Comparison of ENCODE assay signal across 1 cellular context in genomic region chrX:47572773-47573333, GRCh38.
TF ChIP-seq lines count a peak whose summit lies in the region.

No MANE protein-coding gene starts in this region.

TF ChIP-seq in SK-N-SH treated with all-trans-retinoic acid at 6 μM for 48 hours, 23 proteins besides CTCF, POLR2A, EP300 and RAD21 (continued from another document):
- TF ChIP-seq POU6F1 (CRISPR knock-in tag; IDR thresholded peaks at IDR 0.05; ENCODE audit: borderline replicate concordance, low read depth) (no peak), ZFP3 (CRISPR knock-in tag; IDR thresholded peaks at IDR 0.05) (no peak), SNAI2 (CRISPR knock-in tag; IDR thresholded peaks at IDR 0.05) (no peak), ISL1 (CRISPR knock-in tag; IDR thresholded peaks at IDR 0.05) (no peak), TOX (CRISPR knock-in tag; IDR thresholded peaks at IDR 0.05; ENCODE audit: borderline replicate concordance) (no peak), OSR1 (CRISPR knock-in tag; IDR thresholded peaks at IDR 0.05) (no peak)
- TF ChIP-seq, protein P1, sequence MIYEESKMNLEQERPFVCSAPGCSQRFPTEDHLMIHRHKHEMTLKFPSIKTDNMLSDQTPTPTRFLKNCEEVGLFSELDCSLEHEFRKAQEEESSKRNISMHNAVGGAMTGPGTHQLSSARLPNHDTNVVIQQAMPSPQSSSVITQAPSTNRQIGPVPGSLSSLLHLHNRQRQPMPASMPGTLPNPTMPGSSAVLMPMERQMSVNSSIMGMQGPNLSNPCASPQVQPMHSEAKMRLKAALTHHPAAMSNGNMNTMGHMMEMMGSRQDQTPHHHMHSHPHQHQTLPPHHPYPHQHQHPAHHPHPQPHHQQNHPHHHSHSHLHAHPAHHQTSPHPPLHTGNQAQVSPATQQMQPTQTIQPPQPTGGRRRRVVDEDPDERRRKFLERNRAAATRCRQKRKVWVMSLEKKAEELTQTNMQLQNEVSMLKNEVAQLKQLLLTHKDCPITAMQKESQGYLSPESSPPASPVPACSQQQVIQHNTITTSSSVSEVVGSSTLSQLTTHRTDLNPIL (CRISPR knock-in tag; IDR thresholded peaks at IDR 0.05; ENCODE audit: low read depth) = no peak
